In genomic region chrX:136112286-136112685, GRCh38 we compare ENCODE assay signal across 19 cellular contexts.
"Had no signal": no experiment of that assay in that cellular context is flagged by ENCODE, and none has a peak within 500 bp of the region (broad histone marks: within the 10 kb centered on the region; RNA-seq: fewer than 3 reads in every experiment).

No MANE protein-coding gene starts in this region.

- H3K27ac ChIP-seq: gastrocnemius medialis, heart right ventricle, skin epidermis, uterus had no signal

- DNase-seq: effector memory CD4-positive, alpha-beta T cell; gastrocnemius medialis; heart right ventricle; hypothalamus; kidney glomerular epithelial cell; mesendoderm; naive thymus-derived CD4-positive, alpha-beta T cell; nephron progenitor cell; posterior cingulate gyrus; sigmoid colon; stimulated activated CD4-positive, alpha-beta T cell treated with anti-CD3 and anti-CD28 coated beads, Interleukin-2, amount 100 ng/mL, for 24 hours; stimulated activated CD4-positive, alpha-beta T cell treated with anti-CD3 and anti-CD28 coated beads, Interleukin-4, amount 100 ng/mL, for 4 hours; stimulated activated naive B cell treated with anti-CD40 and anti-IgM and Interleukin-4, amounts not matched to agents 10 μg/mL and 1 μg/mL and 100 μg/mL, for 72 hours; stimulated activated naive CD8-positive, alpha-beta T cell treated with anti-CD3 and anti-CD28 coated beads, Interleukin-15, amount 100 ng/mL, for 72 hours; substantia nigra; upper lobe of left lung; uterus had no signal

- H3K9me3 ChIP-seq: gastrocnemius medialis, sigmoid colon, upper lobe of left lung, uterus had no signal

- ATAC-seq: esophagus mucosa; gastrocnemius medialis; heart right ventricle; naive thymus-derived CD4-positive, alpha-beta T cell; stimulated activated naive B cell treated with anti-CD40 and anti-IgM and Interleukin-4, amounts not matched to agents 10 μg/mL and 1 μg/mL and 100 μg/mL, for 72 hours; stimulated activated naive CD8-positive, alpha-beta T cell treated with anti-CD3 and anti-CD28 coated beads, Interleukin-15, amount 100 ng/mL, for 72 hours had no signal

- H3K36me3 ChIP-seq: gastrocnemius medialis, heart right ventricle, sigmoid colon, upper lobe of left lung, uterus had no signal

- H3K4me3 ChIP-seq: gastrocnemius medialis, heart right ventricle, sigmoid colon, skin epidermis, upper lobe of left lung, uterus had no signal

- H3K27me3 ChIP-seq: gastrocnemius medialis, heart right ventricle, sigmoid colon, upper lobe of left lung, uterus had no signal

- H3K4me1 ChIP-seq: gastrocnemius medialis, heart right ventricle, upper lobe of left lung, uterus had no signal
